1 cellular context compared by ENCODE assay signal in the genomic region with DNA sequence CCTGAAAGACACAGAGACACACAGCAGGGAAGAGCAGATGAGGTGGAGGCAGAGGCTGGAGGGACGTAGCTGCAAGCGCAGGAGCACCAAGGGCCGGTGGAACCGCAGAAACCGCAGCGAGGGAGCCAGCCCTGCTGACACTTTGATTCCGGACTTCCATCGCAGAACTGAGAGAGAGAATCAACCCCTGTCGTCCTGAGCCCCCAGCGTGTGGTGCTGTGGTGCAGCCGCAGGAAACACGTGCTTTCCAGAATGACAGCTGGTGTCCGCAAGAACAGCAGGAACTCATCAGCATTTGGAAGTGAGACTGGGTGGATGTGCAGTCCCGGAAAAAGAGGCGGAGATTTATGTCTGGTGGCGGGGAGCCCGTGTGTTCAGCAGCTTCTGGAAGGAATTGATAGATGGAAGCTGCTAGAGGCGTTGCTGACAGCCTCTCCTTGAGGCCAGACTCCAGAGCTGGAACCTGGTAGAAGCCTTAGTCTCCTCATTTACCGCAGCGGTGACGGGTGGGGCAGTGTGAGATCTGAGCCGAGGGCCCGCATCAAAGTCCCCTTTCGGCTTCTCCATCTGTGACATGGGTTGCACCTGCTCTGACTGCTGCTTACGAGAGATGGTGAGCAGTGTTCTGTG.
TF ChIP-seq lines count a peak whose summit lies in the region.

No MANE protein-coding gene starts in this region.

TF ChIP-seq in HepG2, 621 proteins besides CTCF, POLR2A, EP300 and RAD21 (continued from another document and continues in another):
- TF ChIP-seq ZKSCAN5 (CRISPR knock-in tag; IDR thresholded peaks at IDR 0.05) (no peak), ZNF780A (CRISPR knock-in tag; IDR thresholded peaks at IDR 0.05) (no peak), ZNF543 (CRISPR knock-in tag; IDR thresholded peaks at IDR 0.05) (no peak), MTA1 (CRISPR knock-in tag; IDR thresholded peaks at IDR 0.05; ENCODE audit: borderline replicate concordance) (no peak), ZFP82 (CRISPR knock-in tag; IDR thresholded peaks at IDR 0.05; ENCODE audit: borderline replicate concordance) (no peak), STAG1 (CRISPR knock-in tag; IDR thresholded peaks at IDR 0.05) (peak; percentile 41), GABPA (IDR thresholded peaks at IDR 0.05; ENCODE audit: low read depth, low read length) (no peak), GABPA (CRISPR knock-in tag; IDR thresholded peaks at IDR 0.05; ENCODE audit: low read depth) (peak; percentile 10; the same call in 1 of the 2 replicates), TCF7L2 (IDR thresholded peaks at IDR 0.05; ENCODE audit: low read depth, low read length) (no peak), HNRNPLL (IDR thresholded peaks at IDR 0.05; ENCODE audit: low read depth, low read length, poor library complexity, severe bottlenecking) (peak; percentile 18), ZBTB38 (CRISPR knock-in tag; IDR thresholded peaks at IDR 0.05) (peak; percentile 53; the same call in 1 of the 2 replicates), GABPB1 (CRISPR knock-in tag; IDR thresholded peaks at IDR 0.05) (peak; percentile 46), SRF (IDR thresholded peaks at IDR 0.05; ENCODE audit: low read depth, low read length) (no peak), ZNF550 (CRISPR knock-in tag; IDR thresholded peaks at IDR 0.05; ENCODE audit: borderline replicate concordance) (no peak), ZNF879 (CRISPR knock-in tag; IDR thresholded peaks at IDR 0.05) (0 out of 2 replicates have a peak, but pooled peaks have one; percentile 33), KMT2A (CRISPR knock-in tag; IDR thresholded peaks at IDR 0.05) (no peak)
- TF ChIP-seq, protein P1, sequence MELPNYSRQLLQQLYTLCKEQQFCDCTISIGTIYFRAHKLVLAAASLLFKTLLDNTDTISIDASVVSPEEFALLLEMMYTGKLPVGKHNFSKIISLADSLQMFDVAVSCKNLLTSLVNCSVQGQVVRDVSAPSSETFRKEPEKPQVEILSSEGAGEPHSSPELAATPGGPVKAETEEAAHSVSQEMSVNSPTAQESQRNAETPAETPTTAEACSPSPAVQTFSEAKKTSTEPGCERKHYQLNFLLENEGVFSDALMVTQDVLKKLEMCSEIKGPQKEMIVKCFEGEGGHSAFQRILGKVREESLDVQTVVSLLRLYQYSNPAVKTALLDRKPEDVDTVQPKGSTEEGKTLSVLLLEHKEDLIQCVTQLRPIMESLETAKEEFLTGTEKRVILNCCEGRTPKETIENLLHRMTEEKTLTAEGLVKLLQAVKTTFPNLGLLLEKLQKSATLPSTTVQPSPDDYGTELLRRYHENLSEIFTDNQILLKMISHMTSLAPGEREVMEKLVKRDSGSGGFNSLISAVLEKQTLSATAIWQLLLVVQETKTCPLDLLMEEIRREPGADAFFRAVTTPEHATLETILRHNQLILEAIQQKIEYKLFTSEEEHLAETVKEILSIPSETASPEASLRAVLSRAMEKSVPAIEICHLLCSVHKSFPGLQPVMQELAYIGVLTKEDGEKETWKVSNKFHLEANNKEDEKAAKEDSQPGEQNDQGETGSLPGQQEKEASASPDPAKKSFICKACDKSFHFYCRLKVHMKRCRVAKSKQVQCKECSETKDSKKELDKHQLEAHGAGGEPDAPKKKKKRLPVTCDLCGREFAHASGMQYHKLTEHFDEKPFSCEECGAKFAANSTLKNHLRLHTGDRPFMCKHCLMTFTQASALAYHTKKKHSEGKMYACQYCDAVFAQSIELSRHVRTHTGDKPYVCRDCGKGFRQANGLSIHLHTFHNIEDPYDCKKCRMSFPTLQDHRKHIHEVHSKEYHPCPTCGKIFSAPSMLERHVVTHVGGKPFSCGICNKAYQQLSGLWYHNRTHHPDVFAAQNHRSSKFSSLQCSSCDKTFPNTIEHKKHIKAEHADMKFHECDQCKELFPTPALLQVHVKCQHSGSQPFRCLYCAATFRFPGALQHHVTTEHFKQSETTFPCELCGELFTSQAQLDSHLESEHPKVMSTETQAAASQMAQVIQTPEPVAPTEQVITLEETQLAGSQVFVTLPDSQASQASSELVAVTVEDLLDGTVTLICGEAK (IDR thresholded peaks at IDR 0.05): no peak
- TF ChIP-seq, protein P1 (CRISPR knock-in tag; IDR thresholded peaks at IDR 0.05): no peak
- TF ChIP-seq, protein P2, sequence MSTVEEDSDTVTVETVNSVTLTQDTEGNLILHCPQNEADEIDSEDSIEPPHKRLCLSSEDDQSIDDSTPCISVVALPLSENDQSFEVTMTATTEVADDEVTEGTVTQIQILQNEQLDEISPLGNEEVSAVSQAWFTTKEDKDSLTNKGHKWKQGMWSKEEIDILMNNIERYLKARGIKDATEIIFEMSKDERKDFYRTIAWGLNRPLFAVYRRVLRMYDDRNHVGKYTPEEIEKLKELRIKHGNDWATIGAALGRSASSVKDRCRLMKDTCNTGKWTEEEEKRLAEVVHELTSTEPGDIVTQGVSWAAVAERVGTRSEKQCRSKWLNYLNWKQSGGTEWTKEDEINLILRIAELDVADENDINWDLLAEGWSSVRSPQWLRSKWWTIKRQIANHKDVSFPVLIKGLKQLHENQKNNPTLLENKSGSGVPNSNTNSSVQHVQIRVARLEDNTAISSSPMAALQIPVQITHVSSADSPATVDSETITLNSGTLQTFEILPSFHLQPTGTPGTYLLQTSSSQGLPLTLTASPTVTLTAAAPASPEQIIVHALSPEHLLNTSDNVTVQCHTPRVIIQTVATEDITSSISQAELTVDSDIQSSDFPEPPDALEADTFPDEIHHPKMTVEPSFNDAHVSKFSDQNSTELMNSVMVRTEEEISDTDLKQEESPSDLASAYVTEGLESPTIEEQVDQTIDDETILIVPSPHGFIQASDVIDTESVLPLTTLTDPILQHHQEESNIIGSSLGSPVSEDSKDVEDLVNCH (CRISPR knock-in tag; IDR thresholded peaks at IDR 0.05): no peak
- TF ChIP-seq, protein P3, sequence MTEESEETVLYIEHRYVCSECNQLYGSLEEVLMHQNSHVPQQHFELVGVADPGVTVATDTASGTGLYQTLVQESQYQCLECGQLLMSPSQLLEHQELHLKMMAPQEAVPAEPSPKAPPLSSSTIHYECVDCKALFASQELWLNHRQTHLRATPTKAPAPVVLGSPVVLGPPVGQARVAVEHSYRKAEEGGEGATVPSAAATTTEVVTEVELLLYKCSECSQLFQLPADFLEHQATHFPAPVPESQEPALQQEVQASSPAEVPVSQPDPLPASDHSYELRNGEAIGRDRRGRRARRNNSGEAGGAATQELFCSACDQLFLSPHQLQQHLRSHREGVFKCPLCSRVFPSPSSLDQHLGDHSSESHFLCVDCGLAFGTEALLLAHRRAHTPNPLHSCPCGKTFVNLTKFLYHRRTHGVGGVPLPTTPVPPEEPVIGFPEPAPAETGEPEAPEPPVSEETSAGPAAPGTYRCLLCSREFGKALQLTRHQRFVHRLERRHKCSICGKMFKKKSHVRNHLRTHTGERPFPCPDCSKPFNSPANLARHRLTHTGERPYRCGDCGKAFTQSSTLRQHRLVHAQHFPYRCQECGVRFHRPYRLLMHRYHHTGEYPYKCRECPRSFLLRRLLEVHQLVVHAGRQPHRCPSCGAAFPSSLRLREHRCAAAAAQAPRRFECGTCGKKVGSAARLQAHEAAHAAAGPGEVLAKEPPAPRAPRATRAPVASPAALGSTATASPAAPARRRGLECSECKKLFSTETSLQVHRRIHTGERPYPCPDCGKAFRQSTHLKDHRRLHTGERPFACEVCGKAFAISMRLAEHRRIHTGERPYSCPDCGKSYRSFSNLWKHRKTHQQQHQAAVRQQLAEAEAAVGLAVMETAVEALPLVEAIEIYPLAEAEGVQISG (CRISPR knock-in tag; IDR thresholded peaks at IDR 0.05): 0 out of 2 replicates have a peak, but pooled peaks have one; percentile 21
- TF ChIP-seq, protein P4, sequence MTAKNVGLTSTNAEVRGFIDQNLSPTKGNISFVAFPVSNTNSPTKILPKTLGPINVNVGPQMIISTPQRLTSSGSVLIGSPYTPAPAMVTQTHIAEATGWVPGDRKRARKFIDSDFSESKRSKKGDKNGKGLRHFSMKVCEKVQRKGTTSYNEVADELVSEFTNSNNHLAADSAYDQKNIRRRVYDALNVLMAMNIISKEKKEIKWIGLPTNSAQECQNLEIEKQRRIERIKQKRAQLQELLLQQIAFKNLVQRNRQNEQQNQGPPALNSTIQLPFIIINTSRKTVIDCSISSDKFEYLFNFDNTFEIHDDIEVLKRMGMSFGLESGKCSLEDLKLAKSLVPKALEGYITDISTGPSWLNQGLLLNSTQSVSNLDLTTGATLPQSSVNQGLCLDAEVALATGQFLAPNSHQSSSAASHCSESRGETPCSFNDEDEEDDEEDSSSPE (CRISPR knock-in tag; IDR thresholded peaks at IDR 0.05): no peak
- TF ChIP-seq, protein P5, sequence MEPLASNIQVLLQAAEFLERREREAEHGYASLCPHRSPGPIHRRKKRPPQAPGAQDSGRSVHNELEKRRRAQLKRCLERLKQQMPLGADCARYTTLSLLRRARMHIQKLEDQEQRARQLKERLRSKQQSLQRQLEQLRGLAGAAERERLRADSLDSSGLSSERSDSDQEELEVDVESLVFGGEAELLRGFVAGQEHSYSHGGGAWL (CRISPR knock-in tag; IDR thresholded peaks at IDR 0.05): peak; percentile 84; the same call in 1 of the 2 replicates
- TF ChIP-seq, protein P6, sequence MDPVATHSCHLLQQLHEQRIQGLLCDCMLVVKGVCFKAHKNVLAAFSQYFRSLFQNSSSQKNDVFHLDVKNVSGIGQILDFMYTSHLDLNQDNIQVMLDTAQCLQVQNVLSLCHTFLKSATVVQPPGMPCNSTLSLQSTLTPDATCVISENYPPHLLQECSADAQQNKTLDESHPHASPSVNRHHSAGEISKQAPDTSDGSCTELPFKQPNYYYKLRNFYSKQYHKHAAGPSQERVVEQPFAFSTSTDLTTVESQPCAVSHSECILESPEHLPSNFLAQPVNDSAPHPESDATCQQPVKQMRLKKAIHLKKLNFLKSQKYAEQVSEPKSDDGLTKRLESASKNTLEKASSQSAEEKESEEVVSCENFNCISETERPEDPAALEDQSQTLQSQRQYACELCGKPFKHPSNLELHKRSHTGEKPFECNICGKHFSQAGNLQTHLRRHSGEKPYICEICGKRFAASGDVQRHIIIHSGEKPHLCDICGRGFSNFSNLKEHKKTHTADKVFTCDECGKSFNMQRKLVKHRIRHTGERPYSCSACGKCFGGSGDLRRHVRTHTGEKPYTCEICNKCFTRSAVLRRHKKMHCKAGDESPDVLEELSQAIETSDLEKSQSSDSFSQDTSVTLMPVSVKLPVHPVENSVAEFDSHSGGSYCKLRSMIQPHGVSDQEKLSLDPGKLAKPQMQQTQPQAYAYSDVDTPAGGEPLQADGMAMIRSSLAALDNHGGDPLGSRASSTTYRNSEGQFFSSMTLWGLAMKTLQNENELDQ (CRISPR knock-in tag; IDR thresholded peaks at IDR 0.05; ENCODE audit: borderline replicate concordance): no peak
- TF ChIP-seq, protein P7, sequence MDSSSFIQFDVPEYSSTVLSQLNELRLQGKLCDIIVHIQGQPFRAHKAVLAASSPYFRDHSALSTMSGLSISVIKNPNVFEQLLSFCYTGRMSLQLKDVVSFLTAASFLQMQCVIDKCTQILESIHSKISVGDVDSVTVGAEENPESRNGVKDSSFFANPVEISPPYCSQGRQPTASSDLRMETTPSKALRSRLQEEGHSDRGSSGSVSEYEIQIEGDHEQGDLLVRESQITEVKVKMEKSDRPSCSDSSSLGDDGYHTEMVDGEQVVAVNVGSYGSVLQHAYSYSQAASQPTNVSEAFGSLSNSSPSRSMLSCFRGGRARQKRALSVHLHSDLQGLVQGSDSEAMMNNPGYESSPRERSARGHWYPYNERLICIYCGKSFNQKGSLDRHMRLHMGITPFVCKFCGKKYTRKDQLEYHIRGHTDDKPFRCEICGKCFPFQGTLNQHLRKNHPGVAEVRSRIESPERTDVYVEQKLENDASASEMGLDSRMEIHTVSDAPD (CRISPR knock-in tag; IDR thresholded peaks at IDR 0.05): no peak
- TF ChIP-seq, protein P8, sequence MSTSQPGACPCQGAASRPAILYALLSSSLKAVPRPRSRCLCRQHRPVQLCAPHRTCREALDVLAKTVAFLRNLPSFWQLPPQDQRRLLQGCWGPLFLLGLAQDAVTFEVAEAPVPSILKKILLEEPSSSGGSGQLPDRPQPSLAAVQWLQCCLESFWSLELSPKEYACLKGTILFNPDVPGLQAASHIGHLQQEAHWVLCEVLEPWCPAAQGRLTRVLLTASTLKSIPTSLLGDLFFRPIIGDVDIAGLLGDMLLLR (CRISPR knock-in tag; IDR thresholded peaks at IDR 0.05): peak; percentile 91; the same call in 1 of the 2 replicates
